ENCODE assay signal across 22 cellular contexts in the genomic region with DNA sequence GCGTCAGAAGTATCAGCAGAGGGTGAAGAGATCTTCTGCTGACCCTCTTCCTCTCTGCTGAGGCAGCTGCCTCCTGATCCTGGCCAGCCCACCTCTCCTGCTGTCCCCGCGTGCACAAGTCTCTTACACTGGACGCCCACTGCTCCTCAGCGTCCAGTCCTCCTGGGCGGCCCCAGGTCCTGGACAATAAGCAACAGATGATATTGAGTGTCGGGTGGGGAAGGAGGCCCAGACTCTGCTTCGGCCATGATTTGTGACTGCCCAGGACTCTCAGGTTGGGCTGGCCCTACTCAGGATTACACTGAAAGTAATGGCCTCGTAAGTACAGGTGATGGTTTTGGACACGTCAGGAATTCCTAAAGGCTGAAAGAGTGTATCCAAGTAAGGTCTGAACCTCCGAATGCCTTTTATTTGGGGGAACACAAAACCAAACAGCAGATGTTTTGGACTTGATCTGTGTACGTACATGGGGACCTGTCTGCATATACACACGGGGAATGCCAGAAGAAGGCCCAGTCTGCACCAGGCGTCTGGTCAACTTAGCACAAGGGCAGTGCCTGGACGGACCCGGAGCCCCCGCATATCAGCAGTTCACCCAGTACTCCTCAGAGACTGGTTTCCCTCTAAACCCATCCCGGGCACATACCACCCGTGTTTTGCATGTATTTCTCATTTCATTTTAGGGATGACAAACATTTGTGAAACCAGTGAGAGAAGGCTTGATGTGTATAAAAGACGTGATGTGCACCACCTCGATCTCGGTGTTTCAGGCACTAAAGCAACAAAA. TPM values are rescaled to one million over a fixed set of nuclear protein-coding genes. Genes with fewer than 3 reads are reported as not detected.
DNase-seq lines count a peak whose midpoint lies in the region; ATAC-seq, FAIRE-seq and TF ChIP-seq lines count a peak whose summit lies in the region.
"Had no signal": no experiment of that assay in that cellular context is flagged by ENCODE, and none has a peak within 500 bp of the region (broad histone marks: within the 10 kb centered on the region; RNA-seq: fewer than 3 reads in every experiment).

No MANE protein-coding gene starts in this region.

- POLR2A ChIA-PET in HCT116 (lab: Charles Lee): no interaction called here

- H3K27me3 ChIP-seq in HCT116 (ENCODE audit: insufficient read depth, low read length) (no peaks in the 10 kb centered on the region), sigmoid colon (no peaks in the 10 kb centered on the region), small intestine (ENCODE audit: control insufficient read depth in 2 of 2, insufficient read depth in 2 of 2, low read length in 2 of 2) (no peaks in the 10 kb centered on the region)
- H3K27me3 ChIP-seq: heart left ventricle, MG63, SJSA1 had no signal

- peaks cover 1% of the 10 kb centered on the region for H3K4me1 Mint-ChIP-seq in activated T-cell treated with anti-CD3 and anti-CD28 coated beads, Interleukin-2, amount 50 U/mL, for 24 hours (ENCODE audit: low read depth)
- H3K4me1 Mint-ChIP-seq: activated B cell treated with CpG ODN at 0.5 μM for 24 hours had no signal

- H3K4me1 ChIP-seq in HCT116 (ENCODE audit: control insufficient read depth in 1 of 2, insufficient read depth in 2 of 2, low read length in 2 of 2) (no peaks in the 10 kb centered on the region), sigmoid colon (peaks cover 0 to 38% (median 35%) of the 10 kb centered on the region in 4 donors), small intestine (ENCODE audit: control insufficient read depth in 2 of 2, insufficient read depth in 1 of 2, low read depth in 1 of 2, low read length in 1 of 2) (no peaks in the 10 kb centered on the region)
- H3K4me1 ChIP-seq: SJSA1 had no signal

- no peaks in the 10 kb centered on the region for H3K9me3 Mint-ChIP-seq in activated T-cell treated with anti-CD3 and anti-CD28 coated beads, Interleukin-2, amount 50 U/mL, for 24 hours
- H3K9me3 Mint-ChIP-seq: activated B cell treated with CpG ODN at 0.5 μM for 24 hours, naive B cell had no signal

- BruUV-seq in HCT116 (replicated peaks; lab: Mats Ljungman, UMichigan): TSS peak; percentile 14

- no peak for TF ChIP-seq POLR2A in HCT116 (IDR thresholded peaks at IDR 0.05; ENCODE audit: borderline replicate concordance, extremely low read depth, insufficient read depth, insufficient read length)
- TF ChIP-seq POLR2A in sigmoid colon (IDR thresholded peaks at IDR 0.05): no peak

- FAIRE-seq in small intestine (lab: Jason Lieb, UNC): no peak
- FAIRE-seq: G401.6, urothelium cell line had no signal

- no peak for TF ChIP-seq RAD21 in HCT116 (IDR thresholded peaks at IDR 0.05; ENCODE audit: low read depth)

- H3K79me2 ChIP-seq in HCT116 (ENCODE audit: insufficient read depth, low read length): no peaks in the 10 kb centered on the region

- intact Hi-C loops in HCT116 (cut with micrococcal nuclease) (no loop called here), sigmoid colon (cut with DNase I) (no loop called here)

- H3K9me3 ChIP-seq in HCT116 (ENCODE audit: control insufficient read depth in 1 of 2, insufficient read depth in 1 of 2, low read depth in 1 of 2, low read length in 2 of 2): no peaks in the 10 kb centered on the region
- no peaks in the 10 kb centered on the region for H3K9me3 ChIP-seq in sigmoid colon
- no peaks in the 10 kb centered on the region for H3K9me3 ChIP-seq in small intestine (ENCODE audit: control insufficient read depth, low read depth)
- H3K9me3 ChIP-seq: heart left ventricle, MG63, SJSA1 had no signal

- peaks cover 0 to 17% of the 10 kb centered on the region in 2 experiments; a peak in 2 of 4 replicates for H3K36me3 ChIP-seq in HCT116 (ENCODE audit: control insufficient read depth in 1 of 2, insufficient read depth in 2 of 2, low read length in 2 of 2)
- peaks cover 21 to 79% (median 40%) of the 10 kb centered on the region in 4 donors for H3K36me3 ChIP-seq in sigmoid colon
- peaks cover 28 to 48% of the 10 kb centered on the region in 2 donors for H3K36me3 ChIP-seq in small intestine (ENCODE audit: control insufficient read depth in 2 of 2, insufficient read depth in 2 of 2, low read length in 2 of 2)

- H3K27me3 Mint-ChIP-seq in activated T-cell treated with anti-CD3 and anti-CD28 coated beads, Interleukin-2, amount 50 U/mL, for 24 hours: no peaks in the 10 kb centered on the region
- H3K27me3 Mint-ChIP-seq: activated B cell treated with CpG ODN at 0.5 μM for 24 hours, naive B cell, progenitor cell of endocrine pancreas had no signal

- no peak for TF ChIP-seq EP300 in sigmoid colon (IDR thresholded peaks at IDR 0.05)

- H3K27ac ChIP-seq in HCT116 (ENCODE audit: low read depth, low read length) (no peak overlapping the region), sigmoid colon (peak overlapping the region in 1 of 4 donors; percentile 4), small intestine (ENCODE audit: low read depth in 1 of 2, low read length in 1 of 2) (no peak overlapping the region)
- H3K27ac ChIP-seq: heart left ventricle, SJSA1, skin epidermis had no signal

- no peak for TF ChIP-seq CTCF in HCT116 (IDR thresholded peaks at IDR 0.05 in 2 of 3, conservative IDR thresholded peaks at IDR 0.05 in 1 of 3; ENCODE audit: borderline replicate concordance in 1 of 3, insufficient read depth in 1 of 3, low read depth in 2 of 3, low read length in 2 of 3)
- no peak for TF ChIP-seq CTCF in sigmoid colon (IDR thresholded peaks at IDR 0.05)

- DNase-seq in activated T-cell treated with anti-CD3 and anti-CD28 coated beads, Interleukin-2, amount 50 U/mL, for 24 hours: no peak
- DNase-seq in activated T-cell treated with anti-CD3 and anti-CD28 coated beads for 4 hours (no peak), HCT116 (ENCODE audit: low read depth, low spot score) (no peak), ecto neural progenitor cell (ENCODE audit: low spot score) (peak; percentile 24), sigmoid colon (peak; percentile 53), KG1 (lab: John Stamatoyannopoulos, UW) (no peak), small intestine (no peak)
- DNase-seq: activated B cell treated with CpG ODN at 0.5 μM for 24 hours; IMR-90; MG63; naive B cell; NCI-H146; NCI-H774; PC-3; stimulated activated CD4-positive, alpha-beta T cell treated with anti-CD3 and anti-CD28 coated beads, Interleukin-4, amount 100 ng/mL, for 24 hours had no signal

- WGBS in sigmoid colon, 2 donors: 93% methylated on average over 22 of the region's 22 CpGs
- 90 to 92% (median 92%) methylated on average over 22 of the region's 22 CpGs for WGBS in small intestine, 3 donors

- CTCF ChIA-PET in HCT116 (lab: Charles Lee): no interaction called here

- RAD21 ChIA-PET in HCT116 (lab: Charles Lee; ENCODE audit: low non-redundant PET in 1 of 2, low total read pairs in 2 of 2, uncharacterized antibody in 2 of 2, unreplicated experiment in 2 of 2): no interaction called here

- no peaks in the 10 kb centered on the region for H3K9me2 ChIP-seq in HCT116 (ENCODE audit: insufficient read depth)

- no peak overlapping the region for H3K4me3 Mint-ChIP-seq in activated T-cell treated with anti-CD3 and anti-CD28 coated beads, Interleukin-2, amount 50 U/mL, for 24 hours
- H3K4me3 Mint-ChIP-seq: activated B cell treated with CpG ODN at 0.5 μM for 24 hours, naive B cell had no signal

- H3K36me3 Mint-ChIP-seq in activated T-cell treated with anti-CD3 and anti-CD28 coated beads, Interleukin-2, amount 50 U/mL, for 24 hours (ENCODE audit: low read depth): peaks cover 96% of the 10 kb centered on the region

- no peak overlapping the region for H3K4me3 ChIP-seq in HCT116 (replicated peaks in 1 of 2; ENCODE audit: low read depth in 1 of 2, low read length in 2 of 2)
- H3K4me3 ChIP-seq in sigmoid colon: no peak overlapping the region
- H3K4me3 ChIP-seq in small intestine (ENCODE audit: low read depth in 1 of 2, low read length in 2 of 2): no peak overlapping the region
- H3K4me3 ChIP-seq: heart left ventricle, MG63, SJSA1, skin epidermis had no signal

- H3K9ac ChIP-seq in HCT116 (ENCODE audit: low read length): no peak overlapping the region

- no peak overlapping the region for H3K4me2 ChIP-seq in HCT116 (ENCODE audit: low read length)

- H3K27ac Mint-ChIP-seq in activated T-cell treated with anti-CD3 and anti-CD28 coated beads, Interleukin-2, amount 50 U/mL, for 24 hours: peak overlapping the region; percentile 83
- H3K27ac Mint-ChIP-seq: activated B cell treated with CpG ODN at 0.5 μM for 24 hours had no signal

- ATAC-seq in HCT116 (no peak), HG02763 (IDR thresholded peaks at IDR 0.05; ENCODE audit: unreplicated experiment) (no peak)
- ATAC-seq: heart left ventricle, PC-3 had no signal

- no peaks in the 10 kb centered on the region for H4K20me1 ChIP-seq in HCT116 (ENCODE audit: insufficient read depth)

- no peak overlapping the region for H2AFZ ChIP-seq in HCT116 (ENCODE audit: low read depth, low read length, poor library complexity, severe bottlenecking)

TF ChIP-seq in HCT116, 20 proteins besides CTCF, POLR2A, EP300 and RAD21 (continues in another document):
- TF ChIP-seq EZH2phosphoT487 (IDR thresholded peaks at IDR 0.05; ENCODE audit: borderline replicate concordance): no peak
- TF ChIP-seq ZNF274 (IDR thresholded peaks at IDR 0.05; ENCODE audit: low read depth, low read length): no peak
- no peak for TF ChIP-seq CEBPB (IDR thresholded peaks at IDR 0.05; ENCODE audit: low read depth)
- no peak for TF ChIP-seq EGR1 (IDR thresholded peaks at IDR 0.05; ENCODE audit: low read depth)
- TF ChIP-seq, protein P1, sequence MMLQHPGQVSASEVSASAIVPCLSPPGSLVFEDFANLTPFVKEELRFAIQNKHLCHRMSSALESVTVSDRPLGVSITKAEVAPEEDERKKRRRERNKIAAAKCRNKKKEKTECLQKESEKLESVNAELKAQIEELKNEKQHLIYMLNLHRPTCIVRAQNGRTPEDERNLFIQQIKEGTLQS (IDR thresholded peaks at IDR 0.05): no peak
- TF ChIP-seq FOSL1 (IDR thresholded peaks at IDR 0.05; ENCODE audit: low read depth): no peak
- no peak for TF ChIP-seq EZH2 (IDR thresholded peaks at IDR 0.05)
- no peak for TF ChIP-seq SRF (IDR thresholded peaks at IDR 0.05; ENCODE audit: low read depth)

RNA-seq across cellular contexts. Expression of a gene that starts 49.9 kb away (rescaled TPM):
- total RNA-seq in HCT116 (2021; ENCODE audit: unreplicated experiment): 5.3 TPM
- 2.4 and 2.8 TPM in 2 replicates for polyA plus RNA-seq in HCT116 (2012)
- 1 to 10 TPM; 4.1 to 9.0 (median 6.9) TPM for total RNA-seq in sigmoid colon
- 1 to 10 TPM; 3.0 to 7.7 (median 4.6) TPM for polyA plus RNA-seq in sigmoid colon
- polyA plus RNA-seq in small intestine: 1 to 10 TPM; 7.6 to 9.5 (median 8.3) TPM

Comparison
In these comparisons a context has a peak if more than half of its experiments do, and no peak if none do; other contexts are left out.
1. DNase-seq: peak in ecto neural progenitor cell (single experiment) and sigmoid colon (single experiment); none in activated T-cell treated with anti-CD3 and anti-CD28 coated beads, Interleukin-2, amount 50 U/mL, for 24 hours (single experiment), activated T-cell treated with anti-CD3 and anti-CD28 coated beads for 4 hours (single experiment), HCT116 (single experiment), KG1 (single experiment) and small intestine (single experiment).